In the genomic region with DNA sequence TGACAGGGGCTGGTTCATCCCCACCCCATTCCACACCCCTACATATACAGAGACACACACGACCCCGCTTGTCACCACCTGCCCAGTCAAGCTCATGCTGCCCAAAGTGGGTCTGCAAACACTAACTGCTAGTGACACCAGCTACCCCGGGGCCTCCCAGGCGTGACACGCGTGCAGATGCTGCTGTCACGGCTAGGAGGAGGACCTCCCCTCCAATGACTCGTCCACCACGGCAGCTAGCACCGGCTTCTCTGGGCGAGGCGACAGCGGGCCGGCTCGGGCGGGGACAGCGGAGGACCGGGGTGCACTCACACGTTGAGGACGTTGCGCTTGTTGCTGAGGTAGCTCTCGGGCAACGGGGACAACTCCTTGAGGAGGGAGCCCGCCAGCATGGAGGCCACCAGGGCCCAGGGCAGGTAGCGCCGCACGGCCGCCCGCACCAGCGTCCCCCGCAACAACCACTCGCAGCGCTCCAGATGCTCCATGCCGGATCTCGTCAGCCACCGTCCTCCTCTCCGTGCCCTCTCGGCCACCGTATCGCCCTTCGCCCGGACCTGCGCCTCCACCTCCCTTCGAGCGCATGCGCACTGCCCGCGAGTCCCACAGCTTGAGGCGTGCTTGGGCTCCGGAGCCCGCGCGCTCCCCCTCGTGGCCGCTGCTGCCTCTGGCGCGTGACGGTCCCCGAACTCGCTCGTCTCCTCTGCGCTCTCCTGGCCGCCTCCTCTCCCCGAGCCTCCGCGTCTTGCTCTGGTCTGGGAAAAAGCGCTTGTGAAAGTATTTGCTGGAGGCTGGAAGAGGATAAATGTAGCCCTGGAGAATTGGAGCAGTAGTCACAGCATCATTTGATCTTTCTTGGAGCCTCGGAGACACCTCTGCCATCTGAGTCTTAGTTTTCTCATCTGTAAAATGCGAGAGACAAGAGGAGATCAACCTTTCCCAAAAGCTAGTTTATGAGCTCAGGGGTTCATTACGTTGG, we compare ENCODE assay signal across 1 cellular context.
TF ChIP-seq lines count a peak whose summit lies in the region.

TSS of gene FITM2 (minus strand) at position 539 of the 976 bp plus-strand sequence. CDS start at position 485, 54 bp downstream.

TF ChIP-seq in K562, 482 proteins besides CTCF, POLR2A, EP300 and RAD21 (continued from another document and continues in another):
- TF ChIP-seq, protein P1, sequence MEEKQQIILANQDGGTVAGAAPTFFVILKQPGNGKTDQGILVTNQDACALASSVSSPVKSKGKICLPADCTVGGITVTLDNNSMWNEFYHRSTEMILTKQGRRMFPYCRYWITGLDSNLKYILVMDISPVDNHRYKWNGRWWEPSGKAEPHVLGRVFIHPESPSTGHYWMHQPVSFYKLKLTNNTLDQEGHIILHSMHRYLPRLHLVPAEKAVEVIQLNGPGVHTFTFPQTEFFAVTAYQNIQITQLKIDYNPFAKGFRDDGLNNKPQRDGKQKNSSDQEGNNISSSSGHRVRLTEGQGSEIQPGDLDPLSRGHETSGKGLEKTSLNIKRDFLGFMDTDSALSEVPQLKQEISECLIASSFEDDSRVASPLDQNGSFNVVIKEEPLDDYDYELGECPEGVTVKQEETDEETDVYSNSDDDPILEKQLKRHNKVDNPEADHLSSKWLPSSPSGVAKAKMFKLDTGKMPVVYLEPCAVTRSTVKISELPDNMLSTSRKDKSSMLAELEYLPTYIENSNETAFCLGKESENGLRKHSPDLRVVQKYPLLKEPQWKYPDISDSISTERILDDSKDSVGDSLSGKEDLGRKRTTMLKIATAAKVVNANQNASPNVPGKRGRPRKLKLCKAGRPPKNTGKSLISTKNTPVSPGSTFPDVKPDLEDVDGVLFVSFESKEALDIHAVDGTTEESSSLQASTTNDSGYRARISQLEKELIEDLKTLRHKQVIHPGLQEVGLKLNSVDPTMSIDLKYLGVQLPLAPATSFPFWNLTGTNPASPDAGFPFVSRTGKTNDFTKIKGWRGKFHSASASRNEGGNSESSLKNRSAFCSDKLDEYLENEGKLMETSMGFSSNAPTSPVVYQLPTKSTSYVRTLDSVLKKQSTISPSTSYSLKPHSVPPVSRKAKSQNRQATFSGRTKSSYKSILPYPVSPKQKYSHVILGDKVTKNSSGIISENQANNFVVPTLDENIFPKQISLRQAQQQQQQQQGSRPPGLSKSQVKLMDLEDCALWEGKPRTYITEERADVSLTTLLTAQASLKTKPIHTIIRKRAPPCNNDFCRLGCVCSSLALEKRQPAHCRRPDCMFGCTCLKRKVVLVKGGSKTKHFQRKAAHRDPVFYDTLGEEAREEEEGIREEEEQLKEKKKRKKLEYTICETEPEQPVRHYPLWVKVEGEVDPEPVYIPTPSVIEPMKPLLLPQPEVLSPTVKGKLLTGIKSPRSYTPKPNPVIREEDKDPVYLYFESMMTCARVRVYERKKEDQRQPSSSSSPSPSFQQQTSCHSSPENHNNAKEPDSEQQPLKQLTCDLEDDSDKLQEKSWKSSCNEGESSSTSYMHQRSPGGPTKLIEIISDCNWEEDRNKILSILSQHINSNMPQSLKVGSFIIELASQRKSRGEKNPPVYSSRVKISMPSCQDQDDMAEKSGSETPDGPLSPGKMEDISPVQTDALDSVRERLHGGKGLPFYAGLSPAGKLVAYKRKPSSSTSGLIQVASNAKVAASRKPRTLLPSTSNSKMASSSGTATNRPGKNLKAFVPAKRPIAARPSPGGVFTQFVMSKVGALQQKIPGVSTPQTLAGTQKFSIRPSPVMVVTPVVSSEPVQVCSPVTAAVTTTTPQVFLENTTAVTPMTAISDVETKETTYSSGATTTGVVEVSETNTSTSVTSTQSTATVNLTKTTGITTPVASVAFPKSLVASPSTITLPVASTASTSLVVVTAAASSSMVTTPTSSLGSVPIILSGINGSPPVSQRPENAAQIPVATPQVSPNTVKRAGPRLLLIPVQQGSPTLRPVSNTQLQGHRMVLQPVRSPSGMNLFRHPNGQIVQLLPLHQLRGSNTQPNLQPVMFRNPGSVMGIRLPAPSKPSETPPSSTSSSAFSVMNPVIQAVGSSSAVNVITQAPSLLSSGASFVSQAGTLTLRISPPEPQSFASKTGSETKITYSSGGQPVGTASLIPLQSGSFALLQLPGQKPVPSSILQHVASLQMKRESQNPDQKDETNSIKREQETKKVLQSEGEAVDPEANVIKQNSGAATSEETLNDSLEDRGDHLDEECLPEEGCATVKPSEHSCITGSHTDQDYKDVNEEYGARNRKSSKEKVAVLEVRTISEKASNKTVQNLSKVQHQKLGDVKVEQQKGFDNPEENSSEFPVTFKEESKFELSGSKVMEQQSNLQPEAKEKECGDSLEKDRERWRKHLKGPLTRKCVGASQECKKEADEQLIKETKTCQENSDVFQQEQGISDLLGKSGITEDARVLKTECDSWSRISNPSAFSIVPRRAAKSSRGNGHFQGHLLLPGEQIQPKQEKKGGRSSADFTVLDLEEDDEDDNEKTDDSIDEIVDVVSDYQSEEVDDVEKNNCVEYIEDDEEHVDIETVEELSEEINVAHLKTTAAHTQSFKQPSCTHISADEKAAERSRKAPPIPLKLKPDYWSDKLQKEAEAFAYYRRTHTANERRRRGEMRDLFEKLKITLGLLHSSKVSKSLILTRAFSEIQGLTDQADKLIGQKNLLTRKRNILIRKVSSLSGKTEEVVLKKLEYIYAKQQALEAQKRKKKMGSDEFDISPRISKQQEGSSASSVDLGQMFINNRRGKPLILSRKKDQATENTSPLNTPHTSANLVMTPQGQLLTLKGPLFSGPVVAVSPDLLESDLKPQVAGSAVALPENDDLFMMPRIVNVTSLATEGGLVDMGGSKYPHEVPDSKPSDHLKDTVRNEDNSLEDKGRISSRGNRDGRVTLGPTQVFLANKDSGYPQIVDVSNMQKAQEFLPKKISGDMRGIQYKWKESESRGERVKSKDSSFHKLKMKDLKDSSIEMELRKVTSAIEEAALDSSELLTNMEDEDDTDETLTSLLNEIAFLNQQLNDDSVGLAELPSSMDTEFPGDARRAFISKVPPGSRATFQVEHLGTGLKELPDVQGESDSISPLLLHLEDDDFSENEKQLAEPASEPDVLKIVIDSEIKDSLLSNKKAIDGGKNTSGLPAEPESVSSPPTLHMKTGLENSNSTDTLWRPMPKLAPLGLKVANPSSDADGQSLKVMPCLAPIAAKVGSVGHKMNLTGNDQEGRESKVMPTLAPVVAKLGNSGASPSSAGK (IDR thresholded peaks at IDR 0.05) = no peak
- TF ChIP-seq GTF2E2 (tag; IDR thresholded peaks at IDR 0.05) (no peak), ZNF354B (CRISPR knock-in tag; IDR thresholded peaks at IDR 0.05) (no peak), ZNF12 (CRISPR knock-in tag; IDR thresholded peaks at IDR 0.05) (no peak), ZSCAN32 (CRISPR knock-in tag; IDR thresholded peaks at IDR 0.05) (no peak), HDAC1 (IDR thresholded peaks at IDR 0.05) (peak in 1 of 2 experiments; percentile 78; a peak in 2 of 4 replicates), TGIF2 (CRISPR knock-in tag; IDR thresholded peaks at IDR 0.05) (no peak), BRD4 (IDR thresholded peaks at IDR 0.05) (no peak), HDAC2 (IDR thresholded peaks at IDR 0.05) (no peak), CAMTA2 (CRISPR knock-in tag; conservative IDR thresholded peaks at IDR 0.05) (no peak), ZNF699 (CRISPR knock-in tag; IDR thresholded peaks at IDR 0.05; ENCODE audit: insufficient replicate concordance) (no peak), FOSL1 (tag; conservative IDR thresholded peaks at IDR 0.05) (no peak), CEBPB (tag; IDR thresholded peaks at IDR 0.05) (no peak), GABPB2 (CRISPR knock-in tag; conservative IDR thresholded peaks at IDR 0.05) (no peak), ZBTB40 (IDR thresholded peaks at IDR 0.05) (peak; percentile 54), ZBTB40 (CRISPR knock-in tag; IDR thresholded peaks at IDR 0.05) (no peak), E2F6 (IDR thresholded peaks at IDR 0.05; ENCODE audit: borderline replicate concordance in 1 of 2, extremely low read depth in 1 of 2, insufficient read depth in 1 of 2, insufficient read length in 1 of 2, low read depth in 1 of 2, low read length in 1 of 2, poor library complexity in 1 of 2, severe bottlenecking in 1 of 2) (peak in 1 of 2 experiments; percentile 70), NONO (IDR thresholded peaks at IDR 0.05; ENCODE audit: low read depth in 2 of 2, low read length in 1 of 2) (no peak), SIN3A (IDR thresholded peaks at IDR 0.05; ENCODE audit: borderline replicate concordance in 2 of 2, control insufficient read depth in 1 of 2, low read depth in 2 of 2, low read length in 2 of 2) (peak in 1 of 2 experiments; percentile 57; a peak in 1 of 4 replicates)
- TF ChIP-seq, protein P2, sequence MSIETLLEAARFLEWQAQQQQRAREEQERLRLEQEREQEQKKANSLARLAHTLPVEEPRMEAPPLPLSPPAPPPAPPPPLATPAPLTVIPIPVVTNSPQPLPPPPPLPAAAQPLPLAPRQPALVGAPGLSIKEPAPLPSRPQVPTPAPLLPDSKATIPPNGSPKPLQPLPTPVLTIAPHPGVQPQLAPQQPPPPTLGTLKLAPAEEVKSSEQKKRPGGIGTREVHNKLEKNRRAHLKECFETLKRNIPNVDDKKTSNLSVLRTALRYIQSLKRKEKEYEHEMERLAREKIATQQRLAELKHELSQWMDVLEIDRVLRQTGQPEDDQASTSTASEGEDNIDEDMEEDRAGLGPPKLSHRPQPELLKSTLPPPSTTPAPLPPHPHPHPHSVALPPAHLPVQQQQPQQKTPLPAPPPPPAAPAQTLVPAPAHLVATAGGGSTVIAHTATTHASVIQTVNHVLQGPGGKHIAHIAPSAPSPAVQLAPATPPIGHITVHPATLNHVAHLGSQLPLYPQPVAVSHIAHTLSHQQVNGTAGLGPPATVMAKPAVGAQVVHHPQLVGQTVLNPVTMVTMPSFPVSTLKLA (conservative IDR thresholded peaks at IDR 0.05) = peak; percentile 73 to 83
- TF ChIP-seq, protein P3, sequence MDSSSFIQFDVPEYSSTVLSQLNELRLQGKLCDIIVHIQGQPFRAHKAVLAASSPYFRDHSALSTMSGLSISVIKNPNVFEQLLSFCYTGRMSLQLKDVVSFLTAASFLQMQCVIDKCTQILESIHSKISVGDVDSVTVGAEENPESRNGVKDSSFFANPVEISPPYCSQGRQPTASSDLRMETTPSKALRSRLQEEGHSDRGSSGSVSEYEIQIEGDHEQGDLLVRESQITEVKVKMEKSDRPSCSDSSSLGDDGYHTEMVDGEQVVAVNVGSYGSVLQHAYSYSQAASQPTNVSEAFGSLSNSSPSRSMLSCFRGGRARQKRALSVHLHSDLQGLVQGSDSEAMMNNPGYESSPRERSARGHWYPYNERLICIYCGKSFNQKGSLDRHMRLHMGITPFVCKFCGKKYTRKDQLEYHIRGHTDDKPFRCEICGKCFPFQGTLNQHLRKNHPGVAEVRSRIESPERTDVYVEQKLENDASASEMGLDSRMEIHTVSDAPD (CRISPR knock-in tag; IDR thresholded peaks at IDR 0.05) = no peak
- TF ChIP-seq, protein P4, sequence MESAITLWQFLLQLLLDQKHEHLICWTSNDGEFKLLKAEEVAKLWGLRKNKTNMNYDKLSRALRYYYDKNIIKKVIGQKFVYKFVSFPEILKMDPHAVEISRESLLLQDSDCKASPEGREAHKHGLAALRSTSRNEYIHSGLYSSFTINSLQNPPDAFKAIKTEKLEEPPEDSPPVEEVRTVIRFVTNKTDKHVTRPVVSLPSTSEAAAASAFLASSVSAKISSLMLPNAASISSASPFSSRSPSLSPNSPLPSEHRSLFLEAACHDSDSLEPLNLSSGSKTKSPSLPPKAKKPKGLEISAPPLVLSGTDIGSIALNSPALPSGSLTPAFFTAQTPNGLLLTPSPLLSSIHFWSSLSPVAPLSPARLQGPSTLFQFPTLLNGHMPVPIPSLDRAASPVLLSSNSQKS (CRISPR knock-in tag; IDR thresholded peaks at IDR 0.05) = no peak
